8 cellular contexts compared by ENCODE assay signal in the genomic region with DNA sequence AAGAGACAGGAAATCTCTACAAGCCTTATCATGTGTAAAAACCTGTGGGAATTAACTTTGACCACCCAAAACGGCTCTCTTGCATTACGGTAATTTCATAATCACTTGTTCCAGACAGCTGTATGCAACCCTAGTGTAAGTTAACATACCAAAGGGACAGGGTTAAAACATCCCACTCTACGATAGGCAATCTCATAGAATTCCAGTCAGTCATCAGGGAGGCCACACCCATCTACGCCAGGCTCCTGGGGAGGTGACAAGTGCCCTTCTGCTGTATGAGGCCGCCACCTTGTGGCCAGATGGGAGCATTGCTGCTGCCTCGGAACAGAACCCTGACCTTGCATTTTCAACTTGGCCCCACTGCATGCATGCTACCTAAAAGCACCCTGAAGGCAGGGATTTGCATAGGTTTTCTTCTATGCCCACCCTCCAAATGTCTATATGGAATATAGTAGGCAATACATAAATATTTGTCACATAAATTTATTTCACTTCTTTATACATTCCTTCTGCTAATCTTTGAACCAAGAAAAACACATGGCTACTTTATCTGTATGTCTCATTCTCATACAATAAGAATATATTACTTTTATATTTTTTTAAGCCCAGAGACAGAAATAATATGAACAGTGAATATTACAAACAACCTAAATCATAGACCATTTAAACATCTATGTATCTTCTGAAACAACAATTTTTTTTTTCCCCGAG. TPM values are rescaled to one million over a fixed set of nuclear protein-coding genes. Genes with fewer than 3 reads are reported as not detected.
DNase-seq lines count a peak whose midpoint lies in the region; ATAC-seq, FAIRE-seq and TF ChIP-seq lines count a peak whose summit lies in the region.

No MANE protein-coding gene starts in this region.

- H3K79me2 ChIP-seq in GM23248 (ENCODE audit: insufficient read depth) (no peaks in the 10 kb centered on the region), osteoblast (ENCODE audit: insufficient read depth, low read length) (no peaks in the 10 kb centered on the region)

- no peak for FAIRE-seq in frontal cortex (lab: Jason Lieb, UNC)

- H3K36me3 ChIP-seq in GM23248 (ENCODE audit: low read depth) (no peaks in the 10 kb centered on the region), SJCRH30 (no peaks in the 10 kb centered on the region), osteoblast (ENCODE audit: insufficient read depth, low read length) (no peaks in the 10 kb centered on the region), thoracic aorta (no peaks in the 10 kb centered on the region)

- no peaks in the 10 kb centered on the region for H3K9me2 ChIP-seq in GM23248 (ENCODE audit: insufficient read depth)

- H3K9ac ChIP-seq in GM23248, result peak overlapping the region; percentile 32

- peaks cover 15% of the 10 kb centered on the region for H3F3A ChIP-seq in GM23248 (ENCODE audit: insufficient read depth)

- ATAC-seq in thoracic aorta (ENCODE audit: insufficient number of reproducible peaks, low FRiP score, low read depth), result peak; percentile 87

- in situ Hi-C loops in GM23248 (cut with MboI), result loop anchor here (10.0 kb wide), 1 partner anchor 332 kb away; no protein-coding TSS in a partner anchor

- H3K4me3 ChIP-seq in GM23248 (no peak overlapping the region), NB4 (ENCODE audit: low read depth, low read length) (no peak overlapping the region), SJCRH30 (no peak overlapping the region), osteoblast (ENCODE audit: insufficient read depth, low read length) (no peak overlapping the region), thoracic aorta (no peak overlapping the region)

- H3K27me3 ChIP-seq in GM23248 (replicated peaks; ENCODE audit: insufficient read depth) (no peaks in the 10 kb centered on the region), SJCRH30 (no peaks in the 10 kb centered on the region), osteoblast (ENCODE audit: insufficient read depth, low read length) (no peaks in the 10 kb centered on the region), thoracic aorta (replicated peaks; ENCODE audit: insufficient read depth) (no peaks in the 10 kb centered on the region)

- H3K9me3 ChIP-seq in GM23248 (ENCODE audit: low read depth), result no peaks in the 10 kb centered on the region
- no peaks in the 10 kb centered on the region for H3K9me3 ChIP-seq in SJCRH30 (replicated peaks)
- H3K9me3 ChIP-seq in osteoblast (ENCODE audit: low read depth, low read length), result no peaks in the 10 kb centered on the region
- no peaks in the 10 kb centered on the region for H3K9me3 ChIP-seq in thoracic aorta

- H4K20me1 ChIP-seq in GM23248 (ENCODE audit: insufficient read depth) (no peaks in the 10 kb centered on the region), osteoblast (ENCODE audit: insufficient read depth, low read length) (no peaks in the 10 kb centered on the region)

- peaks cover 23% of the 10 kb centered on the region for H3K4me1 ChIP-seq in GM23248 (ENCODE audit: insufficient read depth)
- peaks cover 16% of the 10 kb centered on the region for H3K4me1 ChIP-seq in SJCRH30
- H3K4me1 ChIP-seq in osteoblast (ENCODE audit: insufficient read depth, low read length), result peaks cover 26% of the 10 kb centered on the region
- peaks cover 0 to 9% of the 10 kb centered on the region in 2 donors for H3K4me1 ChIP-seq in thoracic aorta (ENCODE audit: control insufficient read depth in 1 of 2, low read depth in 2 of 2)

- WGBS in GM23248 (ENCODE audit: low coverage in 1 of 2, low lambda C conversion rate in 2 of 2, missing lambda C conversion rate in 2 of 2), 2 experiments, result 23% methylated on average over 7 of the region's 7 CpGs

- no peak overlapping the region for H2AFZ ChIP-seq in GM23248
- H2AFZ ChIP-seq in osteoblast (ENCODE audit: low read length), result no peak overlapping the region

- TF ChIP-seq CTCF in NB4 (IDR thresholded peaks at IDR 0.05; ENCODE audit: low read depth, low read length) (peak; percentile 94), osteoblast (IDR thresholded peaks at IDR 0.05; ENCODE audit: extremely low read depth, low read depth, low read length) (peak; percentile 100), thoracic aorta (IDR thresholded peaks at IDR 0.05) (peak; percentile 99)

- no peak for TF ChIP-seq POLR2A in NB4 (IDR thresholded peaks at IDR 0.05; ENCODE audit: extremely low read depth, insufficient read length)

- DNase-seq in COLO668 (lab: John Stamatoyannopoulos, UW; ENCODE audit: unreplicated experiment) (peak; percentile 91), GM23248 (peak; percentile 93), NB4 (ENCODE audit: low read depth) (peak; percentile 89), SJCRH30 (peak; percentile 93 to 97), frontal cortex (ENCODE audit: low spot score in 2 of 2) (peak; percentile 66 to 84), osteoblast (ENCODE audit: insufficient read length, low spot score, missing footprints) (peak; percentile 92), thoracic aorta (ENCODE audit: low spot score) (peak; percentile 80)
- peak; percentile 94 for DNase-seq in activated effector memory CD4-positive, alpha-beta T cell treated with anti-CD3 and anti-CD28 coated beads, Interleukin-2, amount 50 U/mL, for 16 hours

- H3K27ac ChIP-seq in GM23248, result peak overlapping the region; percentile 22; the same call in 1 of the 2 replicates
- H3K27ac ChIP-seq in SJCRH30, result no peak overlapping the region; the same call in 1 of the 2 replicates
- H3K27ac ChIP-seq in osteoblast (ENCODE audit: low read depth, low read length), result peak overlapping the region; percentile 19
- H3K27ac ChIP-seq in thoracic aorta, result no peak overlapping the region

- H3K4me2 ChIP-seq in GM23248 (ENCODE audit: unreplicated experiment) (peak overlapping the region; percentile 64), osteoblast (ENCODE audit: insufficient read depth, low read length) (peak overlapping the region; percentile 77)

RNA-seq across cellular contexts. Expression of a gene that starts 12.6 kb away (rescaled TPM):
- 2.5 and 4.8 TPM in 2 replicates for total RNA-seq in GM23248 (2014; rRNA removed; shearing (Covaris generic))
- polyA plus RNA-seq in GM23248 (2016; fragmentation: Nextera tagmentation; extraction: Ambion mirVana), result 1.6 TPM in 2 replicates
- 2.0 and 2.1 TPM in 2 replicates for total RNA-seq in SJCRH30 (2014; rRNA removed; shearing (Covaris generic))
- 2.0 TPM for total RNA-seq in frontal cortex
- 1.8 and 2.1 TPM in 2 replicates for total RNA-seq in osteoblast
- under 1 TPM in 1 of 2 donors, not detected in 1; 0.78 TPM for total RNA-seq in thoracic aorta

RNA-seq across cellular contexts. Expression of a gene that starts 12.7 kb away (rescaled TPM):
- total RNA-seq in GM23248 (2014; rRNA removed; shearing (Covaris generic)), result 14.0 and 15.0 TPM in 2 replicates
- polyA plus RNA-seq in GM23248 (2016; fragmentation: Nextera tagmentation; extraction: Ambion mirVana), result 12.9 and 13.6 TPM in 2 replicates
- total RNA-seq in SJCRH30 (2014; rRNA removed; shearing (Covaris generic)), result 80.8 and 82.8 TPM in 2 replicates
- 21.6 TPM for total RNA-seq in frontal cortex
- 17.4 TPM in 2 replicates for total RNA-seq in osteoblast
- 10 to 100 TPM; 17.6 to 31.5 TPM for total RNA-seq in thoracic aorta

Comparison
In these comparisons a context has a peak if more than half of its experiments do, and no peak if none do; other contexts are left out.
1. H3K27ac ChIP-seq: peak in GM23248 (single experiment) and osteoblast (single experiment); none in SJCRH30 (single experiment) and thoracic aorta (0 of 2).
2. Peak in every context shown above with its lines, with median percentiles within 50 percentile points of each other: DNase-seq and CTCF ChIP-seq.